In the genomic region with DNA sequence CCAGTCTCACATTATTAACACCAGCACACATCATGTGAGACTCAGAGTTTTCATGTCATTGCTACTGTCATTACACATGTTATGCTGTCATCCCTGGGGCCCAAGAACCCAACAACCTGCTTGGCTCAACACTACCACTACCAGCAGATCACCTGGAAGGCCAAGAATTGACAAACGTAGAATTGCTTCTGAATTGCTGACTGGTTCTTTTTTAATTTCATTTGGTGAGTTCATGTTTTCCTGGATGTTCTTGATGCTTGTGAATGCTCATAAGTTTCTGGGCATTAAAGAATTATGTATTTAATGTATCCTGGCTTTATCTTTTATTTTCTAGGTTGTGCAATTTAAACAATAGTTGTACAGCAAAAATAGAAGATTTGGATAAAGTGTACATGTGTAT, we compare ENCODE assay signal across 9 cellular contexts. TPM values are rescaled to one million over a fixed set of nuclear protein-coding genes. Genes with fewer than 3 reads are reported as not detected.
"Had no signal": no experiment of that assay in that cellular context is flagged by ENCODE, and none has a peak within 500 bp of the region (broad histone marks: within the 10 kb centered on the region; RNA-seq: fewer than 3 reads in every experiment).

No MANE protein-coding gene starts in this region.

- H3K4me3 ChIP-seq: GM23338 had no signal

- FAIRE-seq: H54, HTR-8/SVneo had no signal

- H2AFZ ChIP-seq: GM23338 had no signal

- DNase-seq: H9, HCEC 1CT, KBM-7 had no signal

- H3K4me2 ChIP-seq: GM23338, KMS-11 had no signal

- H3K27ac ChIP-seq: KMS-11 had no signal

- H3K9ac ChIP-seq: KMS-11 had no signal

- ATAC-seq: GM23338 had no signal

RNA-seq across cellular contexts. Expression of a gene that starts 40.2 kb away (rescaled TPM):
- total RNA-seq: GM23338, H1, H9, HT-29 had no signal
- polyA plus RNA-seq: GM23338 had no signal
